In the genomic region with DNA sequence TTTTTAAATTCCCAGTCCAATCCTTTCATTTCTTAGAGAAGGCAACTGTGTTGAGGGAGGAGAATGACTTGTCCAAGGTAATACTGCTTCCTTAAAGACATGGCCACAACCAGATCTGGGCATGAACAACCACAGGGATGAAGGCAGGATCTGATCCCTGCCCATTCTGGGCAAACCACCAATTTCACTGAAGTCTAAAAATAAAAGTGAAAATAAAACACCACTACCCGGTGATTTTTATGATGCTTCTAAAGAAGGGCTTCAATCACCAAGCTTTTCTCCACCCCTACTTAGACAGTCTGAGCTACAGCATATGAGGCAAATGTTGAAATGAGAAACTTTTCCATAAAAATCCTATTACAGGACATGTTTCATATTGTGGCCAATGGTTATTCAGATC, we compare ENCODE assay signal across 12 cellular contexts.
DNase-seq lines count a peak whose midpoint lies in the region; ATAC-seq and TF ChIP-seq lines count a peak whose summit lies in the region.
"Had no signal": no experiment of that assay in that cellular context is flagged by ENCODE, and none has a peak within 500 bp of the region (broad histone marks: within the 10 kb centered on the region; RNA-seq: fewer than 3 reads in every experiment).

No MANE protein-coding gene starts in this region.

- ATAC-seq in activated CD4-positive, alpha-beta T cell treated with anti-CD3 and anti-CD28 coated beads for 36 hours, result peak; percentile 23
- ATAC-seq in HG03469 (IDR thresholded peaks at IDR 0.05; ENCODE audit: unreplicated experiment), result no peak
- no peak for ATAC-seq in GM19467 (IDR thresholded peaks at IDR 0.05; ENCODE audit: unreplicated experiment)
- ATAC-seq: activated T-cell treated with anti-CD3 and anti-CD28 coated beads, Interleukin-2, amount 50 U/mL, for 4 hours had no signal

- 4 to 15% methylated on average over 1 of the region's 1 CpG for WGBS in sigmoid colon, 2 donors

- no peaks in the 10 kb centered on the region for H3K36me3 ChIP-seq in KOPT-K1 (ENCODE audit: insufficient read depth, low read length)
- no peaks in the 10 kb centered on the region for H3K36me3 ChIP-seq in sigmoid colon

- no peak overlapping the region for H3K27ac Mint-ChIP-seq in activated CD4-positive, alpha-beta T cell treated with anti-CD3 and anti-CD28 coated beads for 36 hours

- no peaks in the 10 kb centered on the region for H3K27me3 ChIP-seq in sigmoid colon

- H3K9me3 Mint-ChIP-seq in activated CD4-positive, alpha-beta T cell treated with anti-CD3 and anti-CD28 coated beads for 36 hours (ENCODE audit: low read depth), result no peaks in the 10 kb centered on the region
- H3K9me3 Mint-ChIP-seq: activated T-cell treated with anti-CD3 and anti-CD28 coated beads, Interleukin-2, amount 50 U/mL, for 4 hours had no signal

- H3K27me3 Mint-ChIP-seq in activated CD4-positive, alpha-beta T cell treated with anti-CD3 and anti-CD28 coated beads for 36 hours, result no peaks in the 10 kb centered on the region

- TF ChIP-seq EP300 in sigmoid colon (IDR thresholded peaks at IDR 0.05), result no peak

- CTCF ChIA-PET in activated CD4-positive, alpha-beta T cell treated with anti-CD3 and anti-CD28 coated beads for 36 hours (lab: Charles Lee), result interaction anchor here (0.7 to 1.5 kb wide), 3 partner anchors 9 to 90 kb away, joined by 3 to 5 read pairs (median 3); no protein-coding TSS in a partner anchor

- no peak overlapping the region for H3K4me3 Mint-ChIP-seq in activated CD4-positive, alpha-beta T cell treated with anti-CD3 and anti-CD28 coated beads for 36 hours
- H3K4me3 Mint-ChIP-seq: activated T-cell treated with anti-CD3 and anti-CD28 coated beads, Interleukin-2, amount 50 U/mL, for 4 hours had no signal

- no peak for TF ChIP-seq POLR2A in sigmoid colon (IDR thresholded peaks at IDR 0.05)

- H3K36me3 Mint-ChIP-seq in activated CD4-positive, alpha-beta T cell treated with anti-CD3 and anti-CD28 coated beads for 36 hours (ENCODE audit: low read depth), result peaks cover 1% of the 10 kb centered on the region

- peaks cover 0 to 63% (median 51%) of the 10 kb centered on the region in 4 donors for H3K4me1 ChIP-seq in sigmoid colon

- peaks cover 8% of the 10 kb centered on the region for H3K4me1 Mint-ChIP-seq in activated CD4-positive, alpha-beta T cell treated with anti-CD3 and anti-CD28 coated beads for 36 hours

- TF ChIP-seq CTCF in coronary artery (IDR thresholded peaks at IDR 0.05), result no peak
- TF ChIP-seq CTCF in sigmoid colon (IDR thresholded peaks at IDR 0.05), result no peak

- H3K4me3 ChIP-seq in coronary artery (peak overlapping the region; percentile 10), sigmoid colon (no peak overlapping the region)

- peak overlapping the region; percentile 29 for H3K27ac ChIP-seq in KOPT-K1 (ENCODE audit: low read depth, low read length, poor library complexity, severe bottlenecking)
- peak overlapping the region; percentile 78 to 91 for H3K27ac ChIP-seq in coronary artery
- peak overlapping the region; percentile 57 to 74 (median 64) for H3K27ac ChIP-seq in sigmoid colon
- H3K27ac ChIP-seq: 22Rv1 had no signal

- POLR2A ChIA-PET in activated CD4-positive, alpha-beta T cell treated with anti-CD3 and anti-CD28 coated beads for 36 hours (lab: Charles Lee), result no interaction called here

- H3K9me3 ChIP-seq in KOPT-K1 (ENCODE audit: insufficient read depth, low read length, poor library complexity, severe bottlenecking) (no peaks in the 10 kb centered on the region), sigmoid colon (no peaks in the 10 kb centered on the region)

- intact Hi-C loops in activated CD4-positive, alpha-beta T cell treated with anti-CD3 and anti-CD28 coated beads for 36 hours (cut with DNase I, micrococcal nuclease), result no loop called here
- intact Hi-C loops in sigmoid colon (cut with DNase I), result no loop called here

- no peak for DNase-seq in activated CD4-positive, alpha-beta T cell treated with anti-CD3 and anti-CD28 coated beads for 36 hours
- no peak for DNase-seq in activated CD4-positive, alpha-beta T cell treated with anti-CD3 and anti-CD28 coated beads for 4 hours
- DNase-seq in coronary artery (ENCODE audit: low spot score), result no peak
- DNase-seq in sigmoid colon, result no peak
- no peak for DNase-seq in NCI-H774 (lab: John Stamatoyannopoulos, UW)
- DNase-seq: activated T-cell treated with anti-CD3 and anti-CD28 coated beads, Interleukin-2, amount 50 U/mL, for 4 hours; NCI-H1436; stimulated activated CD4-positive, alpha-beta T cell treated with anti-CD3 and anti-CD28 coated beads, Interleukin-12 subunit alpha, Interleukin-12 subunit beta, amount 100 ng/mL, for 4 hours had no signal

Comparison
In these comparisons a context has a peak if more than half of its experiments do, and no peak if none do; other contexts are left out.
1. H3K27ac ChIP-seq: peak in every context shown above with its lines; median percentile 84 in coronary artery; 64 in sigmoid colon; 29 in KOPT-K1.